8 cellular contexts compared by ENCODE assay signal in genomic region chr2:161416294-161416632, GRCh38. TPM values are rescaled to one million over a fixed set of nuclear protein-coding genes. Genes with fewer than 3 reads are reported as not detected.
DNase-seq lines count a peak whose midpoint lies in the region; ATAC-seq and TF ChIP-seq lines count a peak whose summit lies in the region.
"Had no signal": no experiment of that assay in that cellular context is flagged by ENCODE, and none has a peak within 500 bp of the region (broad histone marks: within the 10 kb centered on the region; RNA-seq: fewer than 3 reads in every experiment).

Gene TBR1 (plus strand): TSS chr2:161416297. CDS start chr2:161416411, 114 bp downstream.

- H3K27me3 ChIP-seq in DOHH2 (ENCODE audit: control insufficient read depth, low read length) (peaks cover 58% of the 10 kb centered on the region), osteoblast (ENCODE audit: insufficient read depth, low read length) (peaks cover 68% of the 10 kb centered on the region)

- TF ChIP-seq CTCF in DOHH2 (IDR thresholded peaks at IDR 0.05; ENCODE audit: low read depth, low read length, poor library complexity, severe bottlenecking) (no peak), osteoblast (IDR thresholded peaks at IDR 0.05; ENCODE audit: extremely low read depth, low read depth, low read length) (no peak)

- H3K36me3 ChIP-seq in DOHH2 (ENCODE audit: control insufficient read depth, low read length) (no peaks in the 10 kb centered on the region), osteoblast (ENCODE audit: insufficient read depth, low read length) (peaks cover 2% of the 10 kb centered on the region)

- H3K27ac ChIP-seq in DOHH2 (ENCODE audit: low read depth, low read length) (no peak within 1 kb of the TSS), cingulate gyrus (ENCODE audit: low read depth, low read length) (peak within 1 kb of the TSS; percentile 72), osteoblast (ENCODE audit: low read depth, low read length) (no peak within 1 kb of the TSS)

- H4K20me1 ChIP-seq in DOHH2 (ENCODE audit: control insufficient read depth, insufficient read depth, low read depth, low read length) (no peaks in the 10 kb centered on the region), osteoblast (ENCODE audit: insufficient read depth, low read length) (peaks cover 3% of the 10 kb centered on the region)

- DNase-seq in NAMALWA (ENCODE audit: low spot score) (peak; percentile 17), osteoblast (ENCODE audit: insufficient read length, low spot score, missing footprints) (peak; percentile 43), HuH-7.5 (ENCODE audit: low spot score) (no peak)

- H3K4me3 ChIP-seq in DOHH2 (ENCODE audit: low read length) (peak within 1 kb of the TSS; percentile 56), osteoblast (ENCODE audit: insufficient read depth, low read length) (no peak within 1 kb of the TSS)

- no peaks in the 10 kb centered on the region for H3K79me2 ChIP-seq in DOHH2 (ENCODE audit: control insufficient read depth, low read length)
- H3K79me2 ChIP-seq in osteoblast (ENCODE audit: insufficient read depth, low read length): no peaks in the 10 kb centered on the region

- peak within 1 kb of the TSS; percentile 59 for H3K4me2 ChIP-seq in DOHH2 (ENCODE audit: low read length)
- peak within 1 kb of the TSS; percentile 89 for H3K4me2 ChIP-seq in osteoblast (ENCODE audit: insufficient read depth, low read length)

- H3K9me2 ChIP-seq in DOHH2 (replicated peaks; ENCODE audit: control insufficient read depth, low read length): no peaks in the 10 kb centered on the region

- no peaks in the 10 kb centered on the region for H3F3A ChIP-seq in DOHH2 (ENCODE audit: control insufficient read depth, insufficient read depth)

- ATAC-seq in GM18861 (IDR thresholded peaks at IDR 0.05; ENCODE audit: unreplicated experiment): no peak
- ATAC-seq in HG03097 (IDR thresholded peaks at IDR 0.05; ENCODE audit: low FRiP score, unreplicated experiment): no peak

- H3K4me1 ChIP-seq in DOHH2 (ENCODE audit: control insufficient read depth, low read length): peaks cover 37% of the 10 kb centered on the region
- peaks cover 6% of the 10 kb centered on the region for H3K4me1 ChIP-seq in osteoblast (ENCODE audit: insufficient read depth, low read length)

- no peaks in the 10 kb centered on the region for H3K9me3 ChIP-seq in DOHH2 (ENCODE audit: control insufficient read depth, insufficient read depth, low read length)
- no peaks in the 10 kb centered on the region for H3K9me3 ChIP-seq in osteoblast (ENCODE audit: low read depth, low read length)

- no peak within 1 kb of the TSS for H2AFZ ChIP-seq in osteoblast (ENCODE audit: low read length)

RNA-seq across cellular contexts. Expression of gene TBR1, which starts in this region (rescaled TPM):
- under 0.01 TPM in 1 of 2 replicates, not detected in the other for total RNA-seq in osteoblast
- total RNA-seq: M059J had no signal

Comparison
In these comparisons a context has a peak if more than half of its experiments do, and no peak if none do; other contexts are left out.
1. Peak in DNase-seq and H3K4me2 ChIP-seq in osteoblast; RNA of the gene not detected or under 1 TPM.